In genomic region chr10:49094707-49095106, GRCh38 we compare ENCODE assay signal across 1 cellular context.
TF ChIP-seq lines count a peak whose summit lies in the region.

No MANE protein-coding gene starts in this region.

TF ChIP-seq in GM23338, 12 proteins besides CTCF, POLR2A, EP300 and RAD21 (continued from another document):
- TF ChIP-seq ZNF462 (CRISPR knock-in tag; IDR thresholded peaks at IDR 0.05) (no peak), EZH2phosphoT487 (IDR thresholded peaks at IDR 0.05; ENCODE audit: unreplicated experiment) (no peak), ZNF114 (CRISPR knock-in tag; IDR thresholded peaks at IDR 0.05) (no peak), POLR2AphosphoS5 (IDR thresholded peaks at IDR 0.05; ENCODE audit: low read depth) (no peak), EZH2 (IDR thresholded peaks at IDR 0.05; ENCODE audit: low read depth, unreplicated experiment) (no peak), ZNF331 (CRISPR knock-in tag; IDR thresholded peaks at IDR 0.05; ENCODE audit: low read depth) (no peak), NANOG (IDR thresholded peaks at IDR 0.05; ENCODE audit: borderline replicate concordance) (no peak), ETS1 (IDR thresholded peaks at IDR 0.05) (no peak), JUNB (IDR thresholded peaks at IDR 0.05; ENCODE audit: unreplicated experiment) (no peak), REST (IDR thresholded peaks at IDR 0.05; ENCODE audit: unreplicated experiment) (no peak), STAT1 (IDR thresholded peaks at IDR 0.05; ENCODE audit: unreplicated experiment) (no peak)
